ENCODE assay signal across 8 cellular contexts in the genomic region with DNA sequence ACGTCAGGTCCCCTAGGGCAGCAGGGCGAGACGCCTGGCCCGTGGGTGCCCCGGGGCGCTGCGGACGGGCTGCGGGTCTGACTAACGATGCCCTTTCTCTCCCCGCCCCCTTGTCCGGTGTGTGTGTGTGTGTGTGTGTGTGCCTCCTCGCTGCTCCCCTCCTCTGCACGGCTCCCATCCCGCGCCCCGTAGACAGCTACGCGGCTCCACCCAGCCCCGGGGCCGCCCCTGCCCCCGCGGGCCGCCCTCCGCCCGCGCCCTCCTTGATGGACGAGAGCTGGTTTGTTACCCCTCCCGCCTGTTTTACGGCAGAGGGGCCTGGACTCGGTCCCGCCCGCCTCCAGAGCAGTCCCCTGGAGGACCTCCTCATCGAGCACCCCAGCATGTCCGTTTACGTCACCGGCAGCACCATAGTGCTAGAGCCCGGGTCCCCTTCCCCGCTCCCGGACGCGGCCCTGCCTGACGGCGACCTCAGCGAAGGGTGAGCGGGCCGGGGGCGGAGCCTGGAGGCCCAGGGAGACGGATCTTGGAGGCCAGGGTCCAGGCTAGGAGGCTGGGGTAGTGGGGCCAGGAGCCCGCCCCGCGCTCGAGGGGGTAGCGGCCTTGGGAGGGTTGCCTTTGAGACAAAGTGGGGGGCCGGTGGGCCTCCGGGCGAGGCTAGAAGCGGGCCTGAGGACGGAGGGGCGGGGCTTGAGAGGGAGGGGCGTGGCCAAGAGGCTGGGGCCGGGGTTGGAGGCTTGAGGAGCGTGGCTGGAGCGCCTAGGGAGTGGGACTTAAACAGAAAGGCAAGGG. TPM values are rescaled to one million over a fixed set of nuclear protein-coding genes. Genes with fewer than 3 reads are reported as not detected.
DNase-seq lines count a peak whose midpoint lies in the region; ATAC-seq and TF ChIP-seq lines count a peak whose summit lies in the region.

No MANE protein-coding gene starts in this region.

- H3K27ac ChIP-seq in 22Rv1: peak overlapping the region; percentile 72
- peak overlapping the region; percentile 69 for H3K27ac ChIP-seq in cingulate gyrus (ENCODE audit: low read depth, low read length)

- DNase-seq in NCI-H2171 (lab: John Stamatoyannopoulos, UW): peak; percentile 92
- peak; percentile 85 for DNase-seq in activated CD4-positive, alpha-beta T cell treated with anti-CD3 and anti-CD28 coated beads for 48 hours
- DNase-seq in left lobe of liver (ENCODE audit: low spot score): peak; percentile 89
- peak; percentile 76 to 79 for DNase-seq in stimulated activated CD4-positive, alpha-beta T cell treated with anti-CD3 and anti-CD28 coated beads, Interleukin-2, amount 100 ng/mL, for 48 hours

- TF ChIP-seq POLR2A in GM18505 (IDR thresholded peaks at IDR 0.05; ENCODE audit: borderline replicate concordance, extremely low read depth, insufficient read depth, insufficient read length): peak; percentile 74

- no peak for TF ChIP-seq CTCF in 22Rv1 (IDR thresholded peaks at IDR 0.05)

- peak; percentile 56 for ATAC-seq in GM18505 (IDR thresholded peaks at IDR 0.05; ENCODE audit: unreplicated experiment)
- ATAC-seq in HG02970 (IDR thresholded peaks at IDR 0.05; ENCODE audit: low FRiP score, unreplicated experiment): peak; percentile 40
- ATAC-seq in left lobe of liver: peak; percentile 75

RNA-seq across cellular contexts. Expression of a gene that starts 5.1 kb away (rescaled TPM):
- total RNA-seq in left lobe of liver: 14.4 TPM

RNA-seq across cellular contexts. Expression of a gene that starts 32.3 kb away (rescaled TPM):
- 3.8 TPM for total RNA-seq in left lobe of liver

Comparison
In these comparisons a context has a peak if more than half of its experiments do, and no peak if none do; other contexts are left out.
1. Peak in every context shown above with its lines: DNase-seq, ATAC-seq and H3K27ac ChIP-seq.